ENCODE assay signal across 18 cellular contexts in genomic region chr9:135151905-135152304, GRCh38.
DNase-seq lines count a peak whose midpoint lies in the region; ATAC-seq, FAIRE-seq and TF ChIP-seq lines count a peak whose summit lies in the region.
"Had no signal": no experiment of that assay in that cellular context is flagged by ENCODE, and none has a peak within 500 bp of the region (broad histone marks: within the 10 kb centered on the region; RNA-seq: fewer than 3 reads in every experiment).

No MANE protein-coding gene starts in this region.

- no peak overlapping the region for H4K91ac ChIP-seq in neuronal stem cell (ENCODE audit: low read depth, low read length, poor library complexity)

- no peak for TF ChIP-seq POLR2A in K562 (conservative IDR thresholded peaks at IDR 0.05)
- TF ChIP-seq POLR2A in heart left ventricle (IDR thresholded peaks at IDR 0.05) = no peak

- no peaks in the 10 kb centered on the region for H3K9me3 ChIP-seq in A673 (ENCODE audit: low read depth, low read length, poor library complexity, severe bottlenecking)
- H3K9me3 ChIP-seq in K562 (replicated peaks; ENCODE audit: control insufficient read depth, insufficient read depth, low read depth, low read length) = no peaks in the 10 kb centered on the region
- H3K9me3 ChIP-seq in hepatocyte (ENCODE audit: low read depth) = no peaks in the 10 kb centered on the region
- H3K9me3 ChIP-seq in neuronal stem cell (replicated peaks in 1 of 2; ENCODE audit: control insufficient read depth in 2 of 2, insufficient read depth in 1 of 2, low read depth in 1 of 2, low read length in 2 of 2) = peaks cover 0 to 6% of the 10 kb centered on the region in 2 donors
- H3K9me3 ChIP-seq in heart left ventricle = peaks cover 0 to 4% (median 0%) of the 10 kb centered on the region in 12 donors
- H3K9me3 ChIP-seq: A549 had no signal

- H3K36me3 ChIP-seq in A673 (ENCODE audit: insufficient read depth, low read length, poor library complexity, severe bottlenecking) (peaks cover 11% of the 10 kb centered on the region), K562 (ENCODE audit: control insufficient read depth, insufficient read depth, low read length) (no peaks in the 10 kb centered on the region), hepatocyte (replicated peaks; ENCODE audit: insufficient read depth, low read depth) (no peaks in the 10 kb centered on the region), neuronal stem cell (replicated peaks in 1 of 2; ENCODE audit: control insufficient read depth in 2 of 2, insufficient read depth in 2 of 2, low read length in 2 of 2) (no peaks in the 10 kb centered on the region), heart left ventricle (no peaks in the 10 kb centered on the region)
- H3K36me3 ChIP-seq: BLaER1 had no signal

- H3K9ac ChIP-seq in K562 (ENCODE audit: insufficient read depth in 1 of 2, low read depth in 2 of 2, low read length in 2 of 2) = no peak overlapping the region
- H3K9ac ChIP-seq in neuronal stem cell (ENCODE audit: low read depth, low read length, poor library complexity) = no peak overlapping the region
- H3K9ac ChIP-seq: BLaER1 had no signal

- H4K20me1 ChIP-seq in K562 (replicated peaks; ENCODE audit: control insufficient read depth, insufficient read depth, low read length) = peaks cover 24% of the 10 kb centered on the region
- H4K20me1 ChIP-seq in hepatocyte (ENCODE audit: insufficient read depth, poor library complexity, severe bottlenecking) = no peaks in the 10 kb centered on the region
- H4K20me1 ChIP-seq: BLaER1 had no signal

- H3K9me1 ChIP-seq in K562 (ENCODE audit: control insufficient read depth, insufficient read depth, low read length) = no peaks in the 10 kb centered on the region

- H3K4me1 ChIP-seq in A673 (ENCODE audit: insufficient read depth, low read length, poor library complexity, severe bottlenecking) (peaks cover 35% of the 10 kb centered on the region), K562 (replicated peaks in 1 of 2; ENCODE audit: control insufficient read depth in 2 of 2, insufficient read depth in 2 of 2, low read length in 2 of 2) (peaks cover 0 to 8% of the 10 kb centered on the region in 2 experiments; a peak in 3 of 5 replicates), hepatocyte (ENCODE audit: insufficient read depth) (no peaks in the 10 kb centered on the region), neuronal stem cell (ENCODE audit: control insufficient read depth in 2 of 2, insufficient read depth in 1 of 2, low read depth in 1 of 2, low read length in 2 of 2) (peaks cover 0 to 15% of the 10 kb centered on the region in 2 donors), heart left ventricle (no peaks in the 10 kb centered on the region)
- H3K4me1 ChIP-seq: BLaER1 had no signal

- no peak overlapping the region for H3K4me3 ChIP-seq in A673 (ENCODE audit: low read depth, low read length, poor library complexity, severe bottlenecking)
- no peak overlapping the region for H3K4me3 ChIP-seq in K562
- no peak overlapping the region for H3K4me3 ChIP-seq in hepatocyte
- H3K4me3 ChIP-seq in neuronal stem cell (ENCODE audit: low read length in 2 of 2) = no peak overlapping the region
- no peak overlapping the region for H3K4me3 ChIP-seq in heart left ventricle
- H3K4me3 ChIP-seq: A549, BLaER1, GM23338 had no signal

- H3K27me3 ChIP-seq in A673 (replicated peaks; ENCODE audit: insufficient read depth, low read depth, low read length, poor library complexity) (no peaks in the 10 kb centered on the region), K562 (ENCODE audit: control insufficient read depth in 2 of 2, insufficient read depth in 2 of 2, low read length in 2 of 2) (peaks cover 0 to 23% of the 10 kb centered on the region in 2 experiments; a peak in 1 of 5 replicates), hepatocyte (no peaks in the 10 kb centered on the region), neuronal stem cell (ENCODE audit: control insufficient read depth in 3 of 3, insufficient read depth in 3 of 3, low read depth in 1 of 3, low read length in 3 of 3) (peaks cover 0 to 8% (median 0%) of the 10 kb centered on the region in 3 experiments), heart left ventricle (peaks cover 0 to 74% (median 9%) of the 10 kb centered on the region in 9 donors)
- H3K27me3 ChIP-seq: BLaER1 had no signal

- no peak for TF ChIP-seq CTCF in A673 (conservative IDR thresholded peaks at IDR 0.05; ENCODE audit: low read depth, low read length)
- no peak for TF ChIP-seq CTCF in K562 (IDR thresholded peaks at IDR 0.05 in 2 of 3, conservative IDR thresholded peaks at IDR 0.05 in 1 of 3; ENCODE audit: insufficient read depth in 2 of 3, low read depth in 1 of 3, low read length in 3 of 3)
- no peak for TF ChIP-seq CTCF in hepatocyte (IDR thresholded peaks at IDR 0.05; ENCODE audit: poor library complexity)
- TF ChIP-seq CTCF in heart left ventricle (IDR thresholded peaks at IDR 0.05) = no peak

- peak overlapping the region; percentile 95 for H3K27ac ChIP-seq in A673 (ENCODE audit: low read depth, low read length, poor library complexity, severe bottlenecking)
- no peak overlapping the region for H3K27ac ChIP-seq in K562 (ENCODE audit: extremely low read depth, low read depth, low read length)
- H3K27ac ChIP-seq in hepatocyte = peak overlapping the region; percentile 22
- no peak overlapping the region for H3K27ac ChIP-seq in neuronal stem cell (replicated peaks; ENCODE audit: low read length)
- H3K27ac ChIP-seq in heart left ventricle = no peak overlapping the region
- H3K27ac ChIP-seq: 22Rv1, A549, BLaER1, HL-60 had no signal

- H3K4me2 ChIP-seq in K562 (ENCODE audit: insufficient read depth, low read length) = no peak overlapping the region
- H3K4me2 ChIP-seq in hepatocyte = no peak overlapping the region
- H3K4me2 ChIP-seq in neuronal stem cell (ENCODE audit: insufficient read depth, low read length, poor library complexity, severe bottlenecking) = no peak overlapping the region
- H3K4me2 ChIP-seq: A549, BLaER1, GM23338 had no signal

- no peak overlapping the region for H2BK5ac ChIP-seq in neuronal stem cell (ENCODE audit: low read length)

- H4K8ac ChIP-seq in neuronal stem cell (ENCODE audit: low read depth, low read length) = no peak overlapping the region

- intact Hi-C loops in A673 (cut with micrococcal nuclease; ENCODE audit: unreplicated experiment) (no loop called here), K562 (cut with micrococcal nuclease) (no loop called here), heart left ventricle (cut with DNase I) (no loop called here)

- H3K79me2 ChIP-seq in K562 (ENCODE audit: control insufficient read depth, insufficient read depth, low read length) (no peaks in the 10 kb centered on the region), hepatocyte (no peaks in the 10 kb centered on the region)

- H3K9me2 ChIP-seq in hepatocyte (replicated peaks; ENCODE audit: insufficient read depth) = no peaks in the 10 kb centered on the region

- H2AFZ ChIP-seq in K562 (ENCODE audit: low read depth, low read length) (no peak overlapping the region), hepatocyte (no peak overlapping the region), neuronal stem cell (ENCODE audit: low read length) (no peak overlapping the region)
- H2AFZ ChIP-seq: GM23338 had no signal

- FAIRE-seq in K562 (lab: Jason Lieb, UNC) = no peak
- FAIRE-seq: A549, GM12892, GM18507 had no signal

- peak overlapping the region; percentile 47 for H3K23ac ChIP-seq in neuronal stem cell (ENCODE audit: low read depth, low read length, poor library complexity)

- H2AK5ac ChIP-seq in neuronal stem cell (ENCODE audit: low read depth, low read length) = peak overlapping the region; percentile 24

- DNase-seq in A673 (ENCODE audit: low spot score) (no peak), K562 (ENCODE audit: extremely low read depth in 1 of 4, low spot score in 3 of 4) (no peak), hepatocyte (ENCODE audit: low spot score) (no peak), neuronal stem cell (ENCODE audit: low spot score) (no peak), activated gamma-delta T cell (lab: John Stamatoyannopoulos, UW) (no peak), iPS-NIHi11 (ENCODE audit: low spot score) (no peak), heart left ventricle (no peak)
- DNase-seq: CD4-positive, alpha-beta memory T cell; DMS79; GDM1; IMR-90 had no signal

- no peak for TF ChIP-seq EP300 in K562 (IDR thresholded peaks at IDR 0.05; ENCODE audit: low read length)

- TF ChIP-seq RAD21 in K562 (CRISPR knock-in tag; conservative IDR thresholded peaks at IDR 0.05 in 1 of 2, IDR thresholded peaks at IDR 0.05 in 1 of 2) = no peak

- peak overlapping the region; percentile 10 for H2BK15ac ChIP-seq in neuronal stem cell (ENCODE audit: low read length)

- ATAC-seq in K562 (no peak), heart left ventricle (no peak)

- BruUV-seq in A673 (replicated peaks; lab: Mats Ljungman, UMichigan) (no TSS peak), K562 (replicated peaks; lab: Mats Ljungman, UMichigan) (no TSS peak)

- WGBS in K562 (ENCODE audit: insufficient coverage, low coverage, missing lambda C conversion rate) = 0% methylated on average over 2 of the region's 2 CpGs
- 62% methylated on average over 2 of the region's 2 CpGs for WGBS in hepatocyte (ENCODE audit: low lambda C conversion rate, missing lambda C conversion rate)
- WGBS in neuronal stem cell (ENCODE audit: extremely low coverage in 2 of 2, insufficient read length in 2 of 2, insufficient replicate concordance in 1 of 2), 2 donors = no CpG with 5 or more reads among the region's 2 CpGs
- 57 to 69% (median 62%) methylated on average over 2 of the region's 2 CpGs for WGBS in heart left ventricle, 4 donors

- CTCF ChIA-PET in A673 (lab: Charles Lee) = no interaction called here
- CTCF ChIA-PET in K562 (lab: Yijun Ruan, JAX; ENCODE audit: low intra/inter-chr PET ratio) = no interaction called here

- H3K4ac ChIP-seq in neuronal stem cell (ENCODE audit: low read length) = no peak overlapping the region

- no peak overlapping the region for H2BK120ac ChIP-seq in neuronal stem cell (ENCODE audit: low read depth, low read length)

- in situ Hi-C loops in K562 (cut with MboI) = no loop called here

- H3K18ac ChIP-seq in neuronal stem cell (ENCODE audit: low read length) = no peak overlapping the region

- no peaks in the 10 kb centered on the region for H3K79me1 ChIP-seq in neuronal stem cell (ENCODE audit: low read depth, low read length)

- no peak overlapping the region for H2BK12ac ChIP-seq in neuronal stem cell (ENCODE audit: low read length)

- POLR2A ChIA-PET in A673 (lab: Charles Lee; ENCODE audit: low non-redundant PET) = interaction anchor here (0.6 kb wide), 1 partner anchor 57 kb away, joined by 3 read pairs; no protein-coding TSS in a partner anchor
- POLR2A ChIA-PET in K562 (lab: Yijun Ruan, JAX) = interaction anchor here (0.6 kb wide), 1 partner anchor 12 kb away, joined by 3 read pairs; no protein-coding TSS in a partner anchor

- no peak overlapping the region for H3K14ac ChIP-seq in neuronal stem cell (ENCODE audit: low read length)

Comparison
In these comparisons a context has a peak if more than half of its experiments do, and no peak if none do; other contexts are left out.
1. H3K27ac ChIP-seq: peak in A673 (single experiment) and hepatocyte (single experiment); none in K562 (single experiment), neuronal stem cell (single experiment) and heart left ventricle (0 of 12).